In the genomic region with DNA sequence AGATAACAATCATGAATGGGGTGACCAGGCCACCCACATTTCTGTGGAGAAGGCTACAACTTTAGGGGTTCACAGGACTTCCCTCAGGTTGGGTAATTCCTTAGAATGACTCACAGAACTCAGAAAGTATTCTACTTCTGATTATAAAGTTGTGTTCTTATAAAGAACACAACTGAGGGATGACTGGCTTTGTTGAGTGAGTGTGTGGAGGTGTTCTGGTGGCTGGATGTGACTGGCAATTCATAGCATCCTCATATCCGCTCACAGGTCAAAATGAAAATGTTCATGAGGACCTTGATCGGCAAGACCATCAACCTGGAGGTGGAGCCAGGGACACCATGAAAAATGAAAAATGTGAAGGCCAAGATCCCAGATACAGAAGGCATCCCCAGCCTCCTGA, we compare ENCODE assay signal across 20 cellular contexts.
"Had no signal": no experiment of that assay in that cellular context is flagged by ENCODE, and none has a peak within 500 bp of the region (broad histone marks: within the 10 kb centered on the region; RNA-seq: fewer than 3 reads in every experiment).

No MANE protein-coding gene starts in this region.

- H3K27me3 Mint-ChIP-seq: naive B cell; stimulated activated naive B cell treated with anti-CD40 and anti-IgM and Interleukin-4, amounts not matched to agents 10 μg/mL and 1 μg/mL and 100 μg/mL, for 72 hours; stimulated activated naive CD8-positive, alpha-beta T cell treated with anti-CD3 and anti-CD28 coated beads, Interleukin-15, amount 100 ng/mL, for 72 hours had no signal

- DNase-seq: effector memory CD4-positive, alpha-beta T cell; gastrocnemius medialis; heart right ventricle; hypothalamus; kidney glomerular epithelial cell; mesendoderm; naive B cell; occipital lobe; pancreas; right cardiac atrium; small intestine; stimulated activated CD4-positive, alpha-beta T cell treated with anti-CD3 and anti-CD28 coated beads, Interleukin-12 subunit alpha, Interleukin-12 subunit beta, amount 100 ng/mL, for 4 hours; stimulated activated CD4-positive, alpha-beta T cell treated with anti-CD3 and anti-CD28 coated beads, Interleukin-4, amount 100 ng/mL, for 1 hour; stimulated activated CD8-positive, alpha-beta memory T cell treated with anti-CD3 and anti-CD28 coated beads, Interleukin-4, amount 100 ng/mL, for 48 hours; stimulated activated naive B cell treated with anti-CD40 and anti-IgM and Interleukin-4, amounts not matched to agents 10 μg/mL and 1 μg/mL and 100 μg/mL, for 72 hours; stimulated activated naive CD8-positive, alpha-beta T cell treated with anti-CD3 and anti-CD28 coated beads, Interleukin-15, amount 100 ng/mL, for 72 hours; testis; upper lobe of right lung had no signal

- H3K4me1 Mint-ChIP-seq: nephron had no signal

- H3K4me3 Mint-ChIP-seq: nephron; stimulated activated naive B cell treated with anti-CD40 and anti-IgM and Interleukin-4, amounts not matched to agents 10 μg/mL and 1 μg/mL and 100 μg/mL, for 72 hours; stimulated activated naive CD8-positive, alpha-beta T cell treated with anti-CD3 and anti-CD28 coated beads, Interleukin-15, amount 100 ng/mL, for 72 hours had no signal

- ATAC-seq: gastrocnemius medialis; heart right ventricle; pancreas; right cardiac atrium; stimulated activated naive CD8-positive, alpha-beta T cell treated with anti-CD3 and anti-CD28 coated beads, Interleukin-15, amount 100 ng/mL, for 72 hours; upper lobe of right lung had no signal

- H3K27ac Mint-ChIP-seq: nephron; progenitor cell of endocrine pancreas; stimulated activated naive B cell treated with anti-CD40 and anti-IgM and Interleukin-4, amounts not matched to agents 10 μg/mL and 1 μg/mL and 100 μg/mL, for 72 hours; stimulated activated naive CD8-positive, alpha-beta T cell treated with anti-CD3 and anti-CD28 coated beads, Interleukin-15, amount 100 ng/mL, for 72 hours had no signal
